18 cellular contexts compared by ENCODE assay signal in the genomic region with DNA sequence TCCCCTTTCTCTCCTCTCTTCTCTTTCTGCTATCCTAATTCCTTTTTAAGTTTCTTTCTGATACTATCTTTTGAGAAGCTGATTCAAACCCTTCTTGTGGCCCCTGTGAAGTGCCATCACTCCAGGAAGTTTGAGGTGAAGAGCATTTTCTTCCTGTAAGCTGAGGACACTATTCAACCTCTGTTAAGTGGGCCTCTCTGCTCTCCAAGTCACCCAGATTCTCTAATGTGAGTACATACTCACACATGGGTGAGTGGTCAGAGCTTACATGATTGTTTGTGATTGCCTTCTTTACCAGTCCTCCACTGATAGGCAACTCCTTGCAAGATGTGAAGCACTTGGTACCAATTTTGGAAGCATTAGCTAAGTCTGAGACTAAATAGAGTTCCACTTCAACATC. TPM values are rescaled to one million over a fixed set of nuclear protein-coding genes. Genes with fewer than 3 reads are reported as not detected.
"Had no signal": no experiment of that assay in that cellular context is flagged by ENCODE, and none has a peak within 500 bp of the region (broad histone marks: within the 10 kb centered on the region; RNA-seq: fewer than 3 reads in every experiment).

No MANE protein-coding gene starts in this region.

- ATAC-seq: gastrocnemius medialis, heart right ventricle, left lobe of liver had no signal

- H3K4me1 ChIP-seq: gastrocnemius medialis, heart right ventricle, sigmoid colon, SJSA1, testis had no signal

- DNase-seq: activated CD4-positive, alpha-beta T cell treated with anti-CD3 and anti-CD28 coated beads for 4 hours; activated CD8-positive, alpha-beta memory T cell treated with anti-CD3 and anti-CD28 coated beads, Interleukin-2, amount 50 U/mL, for 4 hours; caudate nucleus; cortex of kidney; effector CD8-positive, alpha-beta T cell; gastrocnemius medialis; heart right ventricle; nephron progenitor cell; sigmoid colon; stimulated activated CD4-positive, alpha-beta T cell treated with anti-CD3 and anti-CD28 coated beads, Interleukin-12 subunit alpha, Interleukin-12 subunit beta, amount 100 ng/mL, for 4 hours; stimulated activated naive CD4-positive, alpha-beta T cell treated with Interleukin-2 at 50 U/mL for 16 hours; SW 1271; testis had no signal

- H3K27ac Mint-ChIP-seq: memory B cell, nephron progenitor cell had no signal

- H3K36me3 ChIP-seq: gastrocnemius medialis, heart right ventricle, sigmoid colon, SJSA1 had no signal

- H3K36me3 Mint-ChIP-seq: memory B cell had no signal

- H3K27me3 ChIP-seq: gastrocnemius medialis, sigmoid colon, SJSA1, testis had no signal

- H3K4me1 Mint-ChIP-seq: memory B cell had no signal

- H3K27ac ChIP-seq: epithelial cell of prostate, gastrocnemius medialis, heart right ventricle, sigmoid colon, SJSA1, testis, VCaP had no signal

- H3K9me3 ChIP-seq: gastrocnemius medialis, heart right ventricle, sigmoid colon, SJSA1, testis had no signal

- H3K4me3 Mint-ChIP-seq: memory B cell, nephron progenitor cell had no signal

- H3K4me3 ChIP-seq: gastrocnemius medialis, heart right ventricle, sigmoid colon, SJSA1, testis had no signal

- H3K9me3 Mint-ChIP-seq: memory B cell had no signal

RNA-seq across cellular contexts. Expression of gene SMIM10L2A, which starts 18.4 kb away (rescaled TPM):
- total RNA-seq: SJSA1 had no signal
